Comparison of ENCODE assay signal across 20 cellular contexts in the genomic region with DNA sequence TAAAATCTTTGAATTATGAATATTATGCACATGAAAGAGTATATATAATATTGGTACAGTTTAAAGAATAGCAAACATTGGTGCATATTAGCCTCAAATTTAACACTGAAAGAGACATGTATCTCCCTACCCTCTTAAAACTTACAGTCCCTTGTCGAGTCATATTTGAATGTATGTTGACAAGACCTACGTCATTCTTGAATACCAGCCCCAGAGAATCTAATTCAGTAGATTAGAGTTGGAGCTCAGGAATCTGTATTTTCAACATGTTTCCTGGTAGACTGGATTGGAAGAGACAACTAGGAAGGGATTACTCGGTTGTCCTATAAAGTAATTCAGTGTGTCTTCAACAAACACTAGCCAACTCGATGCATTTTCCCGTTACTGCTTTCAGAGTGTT.
DNase-seq lines count a peak whose midpoint lies in the region; ATAC-seq and TF ChIP-seq lines count a peak whose summit lies in the region.
"Had no signal": no experiment of that assay in that cellular context is flagged by ENCODE, and none has a peak within 500 bp of the region (broad histone marks: within the 10 kb centered on the region; RNA-seq: fewer than 3 reads in every experiment).

No MANE protein-coding gene starts in this region.

- H3K36me3 ChIP-seq in left ventricle myocardium inferior = no peaks in the 10 kb centered on the region
- no peaks in the 10 kb centered on the region for H3K36me3 ChIP-seq in ascending aorta
- no peaks in the 10 kb centered on the region for H3K36me3 ChIP-seq in thoracic aorta
- no peaks in the 10 kb centered on the region for H3K36me3 ChIP-seq in neuronal stem cell (replicated peaks in 1 of 2; ENCODE audit: control insufficient read depth in 2 of 2, insufficient read depth in 2 of 2, low read length in 2 of 2)
- H3K36me3 ChIP-seq: HAP-1 had no signal

- H3K23ac ChIP-seq in neuronal stem cell (ENCODE audit: low read depth, low read length, poor library complexity) = no peak overlapping the region

- H3K9ac ChIP-seq in neuronal stem cell (ENCODE audit: low read depth, low read length, poor library complexity) = no peak overlapping the region

- H3K27ac ChIP-seq in left ventricle myocardium inferior (replicated peaks) = peak overlapping the region; percentile 56
- H3K27ac ChIP-seq in right cardiac atrium (ENCODE audit: low read length) = no peak overlapping the region
- peak overlapping the region; percentile 68 to 69 for H3K27ac ChIP-seq in ascending aorta
- H3K27ac ChIP-seq in coronary artery = peak overlapping the region; percentile 44 to 65
- peak overlapping the region; percentile 35 to 78 for H3K27ac ChIP-seq in thoracic aorta
- H3K27ac ChIP-seq in neuronal stem cell (replicated peaks; ENCODE audit: low read length) = no peak overlapping the region
- H3K27ac ChIP-seq: A549 had no signal

- H3K14ac ChIP-seq in neuronal stem cell (ENCODE audit: low read length) = no peak overlapping the region

- H3K27me3 ChIP-seq in left ventricle myocardium inferior (ENCODE audit: low read depth) = no peaks in the 10 kb centered on the region
- no peaks in the 10 kb centered on the region for H3K27me3 ChIP-seq in right cardiac atrium (ENCODE audit: control insufficient read depth, insufficient read depth)
- H3K27me3 ChIP-seq in ascending aorta = no peaks in the 10 kb centered on the region
- H3K27me3 ChIP-seq in thoracic aorta (replicated peaks; ENCODE audit: insufficient read depth) = no peaks in the 10 kb centered on the region
- no peaks in the 10 kb centered on the region for H3K27me3 ChIP-seq in neuronal stem cell (ENCODE audit: control insufficient read depth in 3 of 3, insufficient read depth in 3 of 3, low read depth in 1 of 3, low read length in 3 of 3)

- no peak overlapping the region for H2BK120ac ChIP-seq in neuronal stem cell (ENCODE audit: low read depth, low read length)

- H3K9me3 ChIP-seq in left ventricle myocardium inferior (replicated peaks) = no peaks in the 10 kb centered on the region
- no peaks in the 10 kb centered on the region for H3K9me3 ChIP-seq in right cardiac atrium (ENCODE audit: control insufficient read depth, low read length)
- no peaks in the 10 kb centered on the region for H3K9me3 ChIP-seq in ascending aorta
- no peaks in the 10 kb centered on the region for H3K9me3 ChIP-seq in thoracic aorta
- peaks cover 0 to 4% of the 10 kb centered on the region in 2 donors for H3K9me3 ChIP-seq in neuronal stem cell (replicated peaks in 1 of 2; ENCODE audit: control insufficient read depth in 2 of 2, insufficient read depth in 1 of 2, low read depth in 1 of 2, low read length in 2 of 2)
- H3K9me3 ChIP-seq: HAP-1 had no signal

- TF ChIP-seq CTCF in left ventricle myocardium inferior (IDR thresholded peaks at IDR 0.05; ENCODE audit: borderline replicate concordance) (no peak), ascending aorta (IDR thresholded peaks at IDR 0.05) (no peak), coronary artery (IDR thresholded peaks at IDR 0.05) (no peak), thoracic aorta (IDR thresholded peaks at IDR 0.05) (no peak)

- H4K8ac ChIP-seq in neuronal stem cell (ENCODE audit: low read depth, low read length) = no peak overlapping the region

- no peak overlapping the region for H3K4ac ChIP-seq in neuronal stem cell (ENCODE audit: low read length)

- H2BK12ac ChIP-seq in neuronal stem cell (ENCODE audit: low read length) = no peak overlapping the region

- no peak overlapping the region for H3K18ac ChIP-seq in neuronal stem cell (ENCODE audit: low read length)

- DNase-seq in left ventricle myocardium inferior (no peak), right cardiac atrium (no peak), ascending aorta (ENCODE audit: low spot score in 2 of 2) (no peak), coronary artery (ENCODE audit: low spot score) (no peak), thoracic aorta (ENCODE audit: low spot score) (no peak), neuronal stem cell (ENCODE audit: low spot score) (no peak), midbrain (lab: John Stamatoyannopoulos, UW) (no peak)
- DNase-seq: 8988T; C1 segment of cervical spinal cord; Calu3; CD4-positive, alpha-beta memory T cell; COR-L47; DMS53; DMS79 treated with DMSO at 0.1 percent for 48 hours; GF-D8; GOT3; HFFc6 had no signal

- WGBS in right cardiac atrium = 61% methylated on average over 5 of the region's 5 CpGs
- WGBS in neuronal stem cell (ENCODE audit: extremely low coverage in 2 of 2, insufficient read length in 2 of 2, insufficient replicate concordance in 1 of 2), 2 donors = no CpG with 5 or more reads among the region's 5 CpGs

- intact Hi-C loops in left ventricle myocardium inferior (cut with micrococcal nuclease) (no loop called here), right cardiac atrium (cut with DNase I) (no loop called here), ascending aorta (cut with DNase I) (loop anchor here (5.0 kb wide), 1 partner anchor 74 kb away; no protein-coding TSS in a partner anchor)

- ATAC-seq in right cardiac atrium (no peak), thoracic aorta (ENCODE audit: insufficient number of reproducible peaks, low FRiP score, low read depth) (no peak), GM18498 (IDR thresholded peaks at IDR 0.05; ENCODE audit: unreplicated experiment) (no peak)
- ATAC-seq: A549 had no signal

- H3K4me1 ChIP-seq in left ventricle myocardium inferior (peaks cover 97% of the 10 kb centered on the region), right cardiac atrium (ENCODE audit: control insufficient read depth, insufficient read depth, low read length) (peaks cover 2% of the 10 kb centered on the region), ascending aorta (peaks cover 6 to 23% of the 10 kb centered on the region in 2 donors), thoracic aorta (ENCODE audit: control insufficient read depth in 1 of 2, low read depth in 2 of 2) (peaks cover 21 to 93% of the 10 kb centered on the region in 2 donors), neuronal stem cell (ENCODE audit: control insufficient read depth in 2 of 2, insufficient read depth in 1 of 2, low read depth in 1 of 2, low read length in 2 of 2) (peaks cover 0 to 12% of the 10 kb centered on the region in 2 donors)
- H3K4me1 ChIP-seq: HAP-1 had no signal

- no peak overlapping the region for H2AFZ ChIP-seq in neuronal stem cell (ENCODE audit: low read length)

- no peak overlapping the region for H3K4me2 ChIP-seq in neuronal stem cell (ENCODE audit: insufficient read depth, low read length, poor library complexity, severe bottlenecking)
- H3K4me2 ChIP-seq: A549 had no signal

- no peak overlapping the region for H2BK5ac ChIP-seq in neuronal stem cell (ENCODE audit: low read length)

- no peak overlapping the region for H2AK5ac ChIP-seq in neuronal stem cell (ENCODE audit: low read depth, low read length)

- no peak overlapping the region for H4K91ac ChIP-seq in neuronal stem cell (ENCODE audit: low read depth, low read length, poor library complexity)

- H3K4me3 ChIP-seq in left ventricle myocardium inferior (no peak overlapping the region), right cardiac atrium (ENCODE audit: low read length) (no peak overlapping the region), ascending aorta (peak overlapping the region in 1 of 2 donors; percentile 35), coronary artery (no peak overlapping the region), thoracic aorta (no peak overlapping the region), neuronal stem cell (ENCODE audit: low read length in 2 of 2) (no peak overlapping the region)
- H3K4me3 ChIP-seq: A549, HAP-1 had no signal

- H3K79me1 ChIP-seq in neuronal stem cell (ENCODE audit: low read depth, low read length) = no peaks in the 10 kb centered on the region

- no peak overlapping the region for H2BK15ac ChIP-seq in neuronal stem cell (ENCODE audit: low read length)

Comparison
In these comparisons a context has a peak if more than half of its experiments do, and no peak if none do; other contexts are left out.
1. H3K27ac ChIP-seq: peak in left ventricle myocardium inferior (single experiment), ascending aorta (2 of 2), coronary artery (2 of 2) and thoracic aorta (2 of 2); none in right cardiac atrium (single experiment) and neuronal stem cell (single experiment).